Comparison of ENCODE assay signal across 25 cellular contexts in the genomic region with DNA sequence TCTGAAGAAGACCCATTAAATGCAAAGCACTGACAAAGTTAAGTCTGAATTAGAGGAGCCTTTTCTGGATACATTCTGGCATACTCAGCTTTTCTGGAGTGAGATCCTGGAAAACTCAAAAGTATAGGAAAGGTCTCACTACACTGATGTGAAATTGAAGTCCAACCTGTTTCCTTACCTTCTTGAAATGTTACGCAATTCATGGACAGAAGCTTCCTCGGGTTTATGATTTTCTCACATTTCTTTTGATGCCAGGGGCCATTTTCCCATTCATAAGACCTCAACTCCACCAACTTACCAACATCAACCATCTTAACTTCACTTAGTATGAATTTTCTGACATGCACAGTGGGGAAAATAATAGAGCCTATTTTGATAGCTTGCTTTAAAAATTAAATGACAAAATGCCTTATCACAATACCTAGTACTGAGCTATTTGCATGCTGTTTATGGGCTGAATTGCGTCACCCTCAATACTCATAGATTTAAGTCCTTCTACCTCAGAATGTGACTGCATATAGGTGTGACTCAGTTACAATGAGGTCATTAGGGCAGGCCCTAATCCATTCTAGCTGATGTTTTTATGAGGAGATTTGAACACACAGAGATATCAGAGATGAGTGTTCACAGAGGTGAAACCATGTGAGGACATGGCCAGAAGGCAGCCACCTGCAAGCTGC.
"Had no signal": no experiment of that assay in that cellular context is flagged by ENCODE, and none has a peak within 500 bp of the region (broad histone marks: within the 10 kb centered on the region; RNA-seq: fewer than 3 reads in every experiment).

No MANE protein-coding gene starts in this region.

- H3K36me3 ChIP-seq: esophagus squamous epithelium, gastrocnemius medialis, neutrophil, pancreas, spleen, transverse colon, upper lobe of right lung, uterus had no signal

- DNase-seq: dermis blood vessel endothelial cell; effector memory CD4-positive, alpha-beta T cell; erythroblast; esophagus squamous epithelium; gastrocnemius medialis; head of caudate nucleus; kidney; mesenchymal stem cell; mucosa of descending colon; naive B cell; pancreas; right cardiac atrium; spleen; stimulated activated CD4-positive, alpha-beta T cell treated with anti-CD3 and anti-CD28 coated beads, Interleukin-4, amount 100 ng/mL, for 4 hours; transverse colon; upper lobe of right lung; uterus had no signal

- H3K4me3 ChIP-seq: coronary artery, esophagus squamous epithelium, gastrocnemius medialis, lung, mucosa of descending colon, pancreas, skin epidermis, spleen, transverse colon, upper lobe of right lung, uterus had no signal

- H3K9me3 ChIP-seq: esophagus squamous epithelium, gastrocnemius medialis, mucosa of descending colon, neutrophil, pancreas, transverse colon, upper lobe of right lung, uterus had no signal

- FAIRE-seq: endothelial cell of umbilical vein, kidney, pancreas had no signal

- H3K4me1 ChIP-seq: esophagus squamous epithelium, gastrocnemius medialis, pancreas, spleen, transverse colon, upper lobe of right lung, uterus had no signal

- ATAC-seq: gastrocnemius medialis; left lobe of liver; mucosa of descending colon; natural killer cell treated with Interleukin-12 subunit alpha and Interleukin-12 subunit beta and Interleukin-15 and Interleukin-18, amount 100 ng/mL, for 72 hours; pancreas; right cardiac atrium; stimulated activated memory B cell treated with anti-CD40 and anti-IgM and Interleukin-4, amounts not matched to agents 10 μg/mL and 1 μg/mL and 100 μg/mL, for 72 hours; upper lobe of right lung had no signal

- H3K27ac ChIP-seq: coronary artery, esophagus squamous epithelium, gastrocnemius medialis, neutrophil, pancreas, skin epidermis, spleen, transverse colon, upper lobe of right lung, uterus had no signal

- H3K27me3 ChIP-seq: esophagus squamous epithelium, gastrocnemius medialis, neutrophil, pancreas, spleen, transverse colon, upper lobe of right lung, uterus had no signal
